In genomic region chr6:29014729-29015608, GRCh38 we compare ENCODE assay signal across 13 cellular contexts. TPM values are rescaled to one million over a fixed set of nuclear protein-coding genes. Genes with fewer than 3 reads are reported as not detected.
DNase-seq lines count a peak whose midpoint lies in the region; ATAC-seq and TF ChIP-seq lines count a peak whose summit lies in the region.
"Had no signal": no experiment of that assay in that cellular context is flagged by ENCODE, and none has a peak within 500 bp of the region (broad histone marks: within the 10 kb centered on the region; RNA-seq: fewer than 3 reads in every experiment).

No MANE protein-coding gene starts in this region.

- no peaks in the 10 kb centered on the region for H3K36me3 Mint-ChIP-seq in activated T-cell treated with anti-CD3 and anti-CD28 coated beads, Interleukin-2, amount 50 U/mL, for 4 hours (ENCODE audit: insufficient read depth)
- H3K36me3 Mint-ChIP-seq in WTC11, result peaks cover 5% of the 10 kb centered on the region; the same call in 1 of the 2 replicates

- peaks cover 19% of the 10 kb centered on the region for H3K4me1 Mint-ChIP-seq in activated T-cell treated with anti-CD3 and anti-CD28 coated beads, Interleukin-2, amount 50 U/mL, for 4 hours (ENCODE audit: low read depth)
- H3K4me1 Mint-ChIP-seq in WTC11, result peaks cover 4% of the 10 kb centered on the region

- H3K4me3 ChIP-seq in fibroblast of the aortic adventitia (ENCODE audit: low read depth, low read length), result peak overlapping the region; percentile 26
- H3K4me3 ChIP-seq in skeletal muscle cell (ENCODE audit: low read depth, low read length), result peak overlapping the region; percentile 34

- peak; percentile 22 to 26 for DNase-seq in activated T-cell treated with anti-CD3 and anti-CD28 coated beads, Interleukin-2, amount 50 U/mL, for 48 hours
- DNase-seq in activated T-cell treated with anti-CD3 and anti-CD28 coated beads, Interleukin-2, amount 50 U/mL, for 4 hours, result no peak
- no peak for DNase-seq in WTC11 (ENCODE audit: low spot score)
- DNase-seq in fibroblast of the aortic adventitia (ENCODE audit: low read depth), result peak; percentile 3
- DNase-seq in skeletal muscle cell (ENCODE audit: low read depth), result no peak
- no peak for DNase-seq in NCI-H146 (lab: John Stamatoyannopoulos, UW)
- DNase-seq in activated CD4-positive, CD25-positive, alpha-beta regulatory T cell (lab: John Stamatoyannopoulos, UW), result no peak
- DNase-seq: midbrain, NCI-H1048, small intestine had no signal

- H3K27me3 Mint-ChIP-seq in activated T-cell treated with anti-CD3 and anti-CD28 coated beads, Interleukin-2, amount 50 U/mL, for 4 hours (ENCODE audit: low read depth), result peaks cover 25% of the 10 kb centered on the region
- peaks cover 59% of the 10 kb centered on the region for H3K27me3 Mint-ChIP-seq in WTC11 (ENCODE audit: low read depth)

- ATAC-seq in activated T-cell treated with anti-CD3 and anti-CD28 coated beads, Interleukin-2, amount 50 U/mL, for 4 hours, result no peak
- ATAC-seq in WTC11 (no peak), HG02678 (IDR thresholded peaks at IDR 0.05; ENCODE audit: unreplicated experiment) (no peak)

- CTCF ChIA-PET in WTC11 (lab: Charles Lee), result interaction anchor here (0.6 to 3.7 kb wide), 7 partner anchors 14 to 211 kb away, joined by 3 to 41 read pairs (median 5); no protein-coding TSS in a partner anchor

- POLR2A ChIA-PET in WTC11 (lab: Charles Lee), result no interaction called here

- H3K4me3 Mint-ChIP-seq in activated T-cell treated with anti-CD3 and anti-CD28 coated beads, Interleukin-2, amount 50 U/mL, for 4 hours, result no peak overlapping the region
- no peak overlapping the region for H3K4me3 Mint-ChIP-seq in WTC11

- TF ChIP-seq CTCF in WTC11 (IDR thresholded peaks at IDR 0.05) (no peak), fibroblast of the aortic adventitia (IDR thresholded peaks at IDR 0.05; ENCODE audit: insufficient read depth, low read length) (no peak)

- no peak overlapping the region for H3K27ac Mint-ChIP-seq in WTC11

- H3K9me3 Mint-ChIP-seq in activated T-cell treated with anti-CD3 and anti-CD28 coated beads, Interleukin-2, amount 50 U/mL, for 4 hours, result no peaks in the 10 kb centered on the region
- peaks cover 15% of the 10 kb centered on the region for H3K9me3 Mint-ChIP-seq in WTC11

TF ChIP-seq in WTC11, 78 proteins besides CTCF, POLR2A, EP300 and RAD21:
- TF ChIP-seq TEAD1 (CRISPR knock-in tag; IDR thresholded peaks at IDR 0.05) (no peak), FOXP1 (CRISPR knock-in tag; IDR thresholded peaks at IDR 0.05; ENCODE audit: borderline replicate concordance) (0 out of 2 replicates have a peak, but pooled peaks have one; percentile 21)
TF ChIP-seq in WTC11: peak in this region for 1.

RNA-seq across cellular contexts. Expression of gene ZNF311, which starts 9.9 kb away (rescaled TPM):
- total RNA-seq in activated T-cell treated with anti-CD3 and anti-CD28 coated beads, Interleukin-2, amount 50 U/mL, for 4 hours, result under 1 TPM; 0.48 to 0.53 (median 0.52) TPM
- 2.0 to 3.7 TPM (median 3.4 TPM) in 3 replicates for total RNA-seq in WTC11 (2021)
- 1.3 and 2.5 TPM in 2 replicates for total RNA-seq in fibroblast of the aortic adventitia (ENCODE audit: low replicate concordance)

RNA-seq across cellular contexts. Expression of gene OR2W1, which starts 30.0 kb away (rescaled TPM):
- not detected for total RNA-seq in activated T-cell treated with anti-CD3 and anti-CD28 coated beads, Interleukin-2, amount 50 U/mL, for 4 hours
- total RNA-seq in WTC11 (2021) (not detected in 3 replicates), fibroblast of the aortic adventitia (ENCODE audit: low replicate concordance) (not detected in 2 replicates)
- total RNA-seq: activated CD8-positive, alpha-beta memory T cell treated with anti-CD3 and anti-CD28 coated beads for 36 hours; cardiac septum had no signal

Comparison
In these comparisons a context has a peak if more than half of its experiments do, and no peak if none do; other contexts are left out.
1. DNase-seq: peak in activated T-cell treated with anti-CD3 and anti-CD28 coated beads, Interleukin-2, amount 50 U/mL, for 48 hours (2 of 2) and fibroblast of the aortic adventitia (single experiment); none in activated T-cell treated with anti-CD3 and anti-CD28 coated beads, Interleukin-2, amount 50 U/mL, for 4 hours (single experiment), WTC11 (single experiment), skeletal muscle cell (single experiment), NCI-H146 (single experiment) and activated CD4-positive, CD25-positive, alpha-beta regulatory T cell (0 of 4).